In the genomic region with DNA sequence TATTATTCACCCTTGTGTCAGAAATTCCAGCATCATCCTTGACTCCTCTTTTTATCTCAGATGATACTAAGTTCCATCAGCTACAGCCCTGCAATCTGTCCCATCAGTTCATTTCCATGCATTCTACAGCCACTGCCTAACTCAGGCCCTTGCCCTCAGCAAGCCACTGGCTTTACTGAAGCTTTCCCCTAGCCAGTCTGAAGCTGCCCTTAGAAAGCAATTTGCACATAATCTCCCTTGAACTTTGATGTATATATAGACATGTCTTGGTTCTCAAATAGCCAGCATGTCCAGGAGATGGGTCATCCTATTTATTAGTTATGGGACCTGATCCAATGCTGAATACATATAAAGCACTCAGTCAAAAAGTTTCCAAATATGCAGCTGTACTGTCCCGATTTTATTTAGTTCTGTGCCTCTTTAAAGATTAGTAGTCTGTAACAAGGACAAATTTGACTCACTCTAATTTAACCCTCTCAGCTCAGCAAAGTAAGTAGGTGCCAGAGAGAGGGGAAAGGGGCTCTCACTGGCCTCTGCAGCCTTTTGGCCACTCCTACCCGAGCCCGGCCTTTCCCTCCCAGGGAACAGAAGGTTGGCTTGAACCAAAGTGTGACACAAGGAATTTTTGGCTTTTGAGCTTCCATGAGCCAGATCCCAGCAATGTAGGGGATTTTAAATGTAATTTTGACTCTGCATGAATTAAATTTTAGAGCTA, we compare ENCODE assay signal across 2 cellular contexts.
TF ChIP-seq lines count a peak whose summit lies in the region.

No MANE protein-coding gene starts in this region.

TF ChIP-seq in IMR-90, 13 proteins besides CTCF, POLR2A, EP300 and RAD21:
- no peak for TF ChIP-seq RCOR1 (IDR thresholded peaks at IDR 0.05; ENCODE audit: insufficient replicate concordance, low read length)
- TF ChIP-seq CHD1 (IDR thresholded peaks at IDR 0.05; ENCODE audit: low read depth, low read length) = no peak
- TF ChIP-seq CEBPB (IDR thresholded peaks at IDR 0.05; ENCODE audit: low read depth, low read length) = no peak
- TF ChIP-seq MXI1 (IDR thresholded peaks at IDR 0.05; ENCODE audit: borderline replicate concordance, low read depth, low read length) = no peak
- TF ChIP-seq FOS (IDR thresholded peaks at IDR 0.05; ENCODE audit: low read depth, low read length) = no peak
- TF ChIP-seq, protein P1, sequence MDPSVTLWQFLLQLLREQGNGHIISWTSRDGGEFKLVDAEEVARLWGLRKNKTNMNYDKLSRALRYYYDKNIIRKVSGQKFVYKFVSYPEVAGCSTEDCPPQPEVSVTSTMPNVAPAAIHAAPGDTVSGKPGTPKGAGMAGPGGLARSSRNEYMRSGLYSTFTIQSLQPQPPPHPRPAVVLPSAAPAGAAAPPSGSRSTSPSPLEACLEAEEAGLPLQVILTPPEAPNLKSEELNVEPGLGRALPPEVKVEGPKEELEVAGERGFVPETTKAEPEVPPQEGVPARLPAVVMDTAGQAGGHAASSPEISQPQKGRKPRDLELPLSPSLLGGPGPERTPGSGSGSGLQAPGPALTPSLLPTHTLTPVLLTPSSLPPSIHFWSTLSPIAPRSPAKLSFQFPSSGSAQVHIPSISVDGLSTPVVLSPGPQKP (IDR thresholded peaks at IDR 0.05; ENCODE audit: borderline replicate concordance, low read depth, low read length) = no peak
- no peak for TF ChIP-seq SMC3 (IDR thresholded peaks at IDR 0.05; ENCODE audit: low read depth, low read length)
- TF ChIP-seq MAFK (IDR thresholded peaks at IDR 0.05; ENCODE audit: low read depth, low read length) = no peak
- TF ChIP-seq RFX5 (IDR thresholded peaks at IDR 0.05; ENCODE audit: low read depth, low read length) = no peak
- TF ChIP-seq, protein P2, sequence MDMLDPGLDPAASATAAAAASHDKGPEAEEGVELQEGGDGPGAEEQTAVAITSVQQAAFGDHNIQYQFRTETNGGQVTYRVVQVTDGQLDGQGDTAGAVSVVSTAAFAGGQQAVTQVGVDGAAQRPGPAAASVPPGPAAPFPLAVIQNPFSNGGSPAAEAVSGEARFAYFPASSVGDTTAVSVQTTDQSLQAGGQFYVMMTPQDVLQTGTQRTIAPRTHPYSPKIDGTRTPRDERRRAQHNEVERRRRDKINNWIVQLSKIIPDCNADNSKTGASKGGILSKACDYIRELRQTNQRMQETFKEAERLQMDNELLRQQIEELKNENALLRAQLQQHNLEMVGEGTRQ (IDR thresholded peaks at IDR 0.05; ENCODE audit: low read depth, low read length) = no peak
- TF ChIP-seq MAZ (IDR thresholded peaks at IDR 0.05; ENCODE audit: borderline replicate concordance, low read depth, low read length) = no peak
- no peak for TF ChIP-seq BHLHE40 (IDR thresholded peaks at IDR 0.05; ENCODE audit: low read depth, low read length)
- TF ChIP-seq NFE2L2 (IDR thresholded peaks at IDR 0.05; ENCODE audit: low read depth, low read length) = no peak

TF ChIP-seq in HepG2, 621 proteins besides CTCF, POLR2A, EP300 and RAD21:
- TF ChIP-seq ZNF317 (CRISPR knock-in tag; IDR thresholded peaks at IDR 0.05) (no peak), SP4 (CRISPR knock-in tag; IDR thresholded peaks at IDR 0.05) (no peak), SMC3 (IDR thresholded peaks at IDR 0.05; ENCODE audit: low read length) (no peak), ZNF12 (CRISPR knock-in tag; IDR thresholded peaks at IDR 0.05) (no peak), RXRA (CRISPR knock-in tag; IDR thresholded peaks at IDR 0.05) (no peak), ZNF460 (CRISPR knock-in tag; IDR thresholded peaks at IDR 0.05; ENCODE audit: borderline replicate concordance) (no peak), ZNF558 (CRISPR knock-in tag; IDR thresholded peaks at IDR 0.05; ENCODE audit: borderline replicate concordance) (no peak), SRSF4 (IDR thresholded peaks at IDR 0.05; ENCODE audit: low read depth, low read length, poor library complexity, severe bottlenecking) (no peak), MEIS1 (CRISPR knock-in tag; IDR thresholded peaks at IDR 0.05; ENCODE audit: borderline replicate concordance) (no peak), ZNF232 (CRISPR knock-in tag; IDR thresholded peaks at IDR 0.05; ENCODE audit: borderline replicate concordance) (no peak)
- TF ChIP-seq, protein P3, sequence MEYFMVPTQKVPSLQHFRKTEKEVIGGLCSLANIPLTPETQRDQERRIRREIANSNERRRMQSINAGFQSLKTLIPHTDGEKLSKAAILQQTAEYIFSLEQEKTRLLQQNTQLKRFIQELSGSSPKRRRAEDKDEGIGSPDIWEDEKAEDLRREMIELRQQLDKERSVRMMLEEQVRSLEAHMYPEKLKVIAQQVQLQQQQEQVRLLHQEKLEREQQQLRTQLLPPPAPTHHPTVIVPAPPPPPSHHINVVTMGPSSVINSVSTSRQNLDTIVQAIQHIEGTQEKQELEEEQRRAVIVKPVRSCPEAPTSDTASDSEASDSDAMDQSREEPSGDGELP (IDR thresholded peaks at IDR 0.05; ENCODE audit: borderline replicate concordance, low read depth) = no peak
- TF ChIP-seq, protein P4, sequence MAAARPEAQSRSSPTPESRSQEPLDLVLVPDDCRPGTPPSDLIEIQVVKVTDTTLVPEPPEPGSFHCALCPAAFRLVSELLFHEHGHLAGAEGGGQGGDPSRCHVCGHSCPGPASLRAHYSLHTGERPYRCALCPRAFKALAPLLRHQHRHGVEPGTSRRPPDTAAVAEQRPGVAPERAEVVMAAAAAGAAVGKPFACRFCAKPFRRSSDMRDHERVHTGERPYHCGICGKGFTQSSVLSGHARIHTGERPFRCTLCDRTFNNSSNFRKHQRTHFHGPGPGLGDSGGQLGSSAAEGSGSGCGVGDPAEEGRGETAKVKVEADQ (CRISPR knock-in tag; IDR thresholded peaks at IDR 0.05; ENCODE audit: borderline replicate concordance) = no peak
